8 cellular contexts compared by ENCODE assay signal in genomic region chr10:31032515-31033132, GRCh38. TPM values are rescaled to one million over a fixed set of nuclear protein-coding genes. Genes with fewer than 3 reads are reported as not detected.
DNase-seq lines count a peak whose midpoint lies in the region; ATAC-seq and TF ChIP-seq lines count a peak whose summit lies in the region.

No MANE protein-coding gene starts in this region.

- H3K4me3 Mint-ChIP-seq in naive thymus-derived CD8-positive, alpha-beta T cell: peak overlapping the region; percentile 84 to 97 (median 92)

- 51 to 53% methylated on average over 33 of the region's 33 CpGs for WGBS in ectodermal cell, 2 experiments

- H3K27me3 ChIP-seq in MG63: no peaks in the 10 kb centered on the region
- peaks cover 16% of the 10 kb centered on the region for H3K27me3 ChIP-seq in ectodermal cell (ENCODE audit: control insufficient read depth, insufficient read depth, low read length, poor library complexity, severe bottlenecking)

- TF ChIP-seq CTCF in AG09309 (IDR thresholded peaks at IDR 0.05; ENCODE audit: control insufficient read depth, insufficient read depth, low read depth, low read length, missing control alignments): no peak
- no peak for TF ChIP-seq CTCF in GM10248 (IDR thresholded peaks at IDR 0.05; ENCODE audit: control extremely low read depth, extremely low read depth, low read depth, missing control alignments)

- ATAC-seq in naive thymus-derived CD8-positive, alpha-beta T cell: no peak

- DNase-seq in AG09309 (ENCODE audit: low read depth) (no peak), MG63 (no peak), HT-29 (ENCODE audit: low spot score) (no peak), GM10248 (ENCODE audit: extremely low spot score) (no peak), NCI-H524 (lab: John Stamatoyannopoulos, UW) (no peak), NCI-H2196 (lab: John Stamatoyannopoulos, UW; ENCODE audit: unreplicated experiment) (no peak)
- no peak for DNase-seq in naive thymus-derived CD8-positive, alpha-beta T cell

- H3K27ac ChIP-seq in ectodermal cell (ENCODE audit: insufficient read depth, low read depth, low read length, poor library complexity, severe bottlenecking): no peak overlapping the region

- no peaks in the 10 kb centered on the region for H3K9me3 ChIP-seq in MG63
- no peaks in the 10 kb centered on the region for H3K9me3 ChIP-seq in ectodermal cell (ENCODE audit: control insufficient read depth, low read length)

- CTCF ChIA-PET in GM10248 (lab: Yijun Ruan, JAX): interaction anchor here (0.8 to 2.2 kb wide), 14 partner anchors 9 to 776 kb away, joined by 3 to 12 read pairs (median 3); no protein-coding TSS in a partner anchor

- H3K36me3 ChIP-seq in MG63 (no peaks in the 10 kb centered on the region), ectodermal cell (ENCODE audit: control insufficient read depth, insufficient read depth, low read length) (no peaks in the 10 kb centered on the region)

- H3K4me3 ChIP-seq in AG09309 (ENCODE audit: control insufficient read depth, low read depth, low read length) (peak overlapping the region; percentile 59), MG63 (peak overlapping the region; percentile 69), ectodermal cell (ENCODE audit: insufficient read depth, low read depth, low read length) (peak overlapping the region; percentile 70)

- POLR2A ChIA-PET in naive thymus-derived CD8-positive, alpha-beta T cell (lab: Charles Lee): interaction anchor here (0.7 to 2.4 kb wide), 8 partner anchors 14 to 1346 kb away, joined by 3 to 42 read pairs (median 4); no protein-coding TSS in a partner anchor
- POLR2A ChIA-PET in GM10248 (lab: Yijun Ruan, JAX): interaction anchor here (0.6 kb wide), 1 partner anchor 301 kb away, joined by 4 read pairs; no protein-coding TSS in a partner anchor

- H3K4me1 Mint-ChIP-seq in naive thymus-derived CD8-positive, alpha-beta T cell: peaks cover 5 to 20% (median 17%) of the 10 kb centered on the region in 4 donors

- H3K4me1 ChIP-seq in ectodermal cell (ENCODE audit: control insufficient read depth, insufficient read depth, low read length): peaks cover 10% of the 10 kb centered on the region

- H3K36me3 Mint-ChIP-seq in naive thymus-derived CD8-positive, alpha-beta T cell: no peaks in the 10 kb centered on the region

- peaks cover 0 to 2% (median 0%) of the 10 kb centered on the region in 5 donors for H3K27me3 Mint-ChIP-seq in naive thymus-derived CD8-positive, alpha-beta T cell

- H3K27ac Mint-ChIP-seq in naive thymus-derived CD8-positive, alpha-beta T cell: peak overlapping the region; percentile 91 to 100 (median 99)

- no peaks in the 10 kb centered on the region for H3K9me3 Mint-ChIP-seq in naive thymus-derived CD8-positive, alpha-beta T cell

RNA-seq across cellular contexts. Expression of gene ZNF438, which starts 1.0 kb away (rescaled TPM):
- total RNA-seq in MG63 (2014; rRNA removed; shearing (Covaris generic); ENCODE audit: low replicate concordance): 0.30 and 3.7 TPM in 2 replicates
- polyA plus RNA-seq in ectodermal cell (2013, experiment 1 of 4): 4.5 TPM
- 4.6 TPM for polyA plus RNA-seq in ectodermal cell (2013, experiment 2 of 4)
- 4.8 TPM for polyA plus RNA-seq in ectodermal cell (2013, experiment 3 of 4)
- polyA plus RNA-seq in ectodermal cell (2013, experiment 4 of 4): 4.4 TPM
- total RNA-seq in naive thymus-derived CD8-positive, alpha-beta T cell: 1 to 10 TPM; 4.4 to 4.5 TPM
- 1 to 10 TPM; 2.3 to 6.0 (median 3.9) TPM for polyA plus RNA-seq in naive thymus-derived CD8-positive, alpha-beta T cell
- total RNA-seq in HT-29 (2014; rRNA removed; shearing (Covaris generic)): 1.2 and 1.6 TPM in 2 replicates
